Comparison of ENCODE assay signal across 8 cellular contexts in the genomic region with DNA sequence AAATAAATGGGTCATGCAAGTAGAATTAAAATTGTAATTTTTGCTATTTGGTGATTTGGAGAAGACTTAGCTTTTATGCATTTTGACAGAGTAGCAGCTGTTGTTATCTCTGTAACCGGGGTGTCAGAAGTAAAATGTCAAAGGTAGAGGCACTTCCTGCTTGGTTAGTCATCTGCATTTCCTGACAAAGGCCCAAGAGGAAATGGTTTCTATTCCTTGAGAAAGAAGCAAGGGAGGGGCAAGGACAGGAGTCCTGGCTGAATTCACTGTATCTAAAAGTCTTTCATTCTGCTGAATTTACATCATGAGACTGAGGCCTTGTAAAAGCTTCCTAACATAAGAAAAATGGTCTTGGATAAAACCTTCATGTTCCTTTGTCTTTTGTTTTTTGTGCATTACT.
DNase-seq lines count a peak whose midpoint lies in the region; ATAC-seq and TF ChIP-seq lines count a peak whose summit lies in the region.

No MANE protein-coding gene starts in this region.

- H3K27ac ChIP-seq in A673 (ENCODE audit: low read depth, low read length, poor library complexity, severe bottlenecking) (no peak overlapping the region), substantia nigra (ENCODE audit: low read depth, low read length, poor library complexity, severe bottlenecking) (no peak overlapping the region)

- DNase-seq in A673 (ENCODE audit: low spot score) (peak; percentile 70), T-helper 17 cell (no peak), mucosa of gallbladder (ENCODE audit: low spot score) (peak; percentile 22), substantia nigra (lab: John Stamatoyannopoulos, UW) (no peak)
- DNase-seq in stimulated activated CD4-positive, alpha-beta T cell treated with anti-CD3 and anti-CD28 coated beads, Interleukin-4, amount 100 ng/mL, for 24 hours, result no peak
- DNase-seq in activated CD8-positive, alpha-beta memory T cell treated with anti-CD3 and anti-CD28 coated beads for 24 hours, result no peak

- TF ChIP-seq CTCF in A673 (conservative IDR thresholded peaks at IDR 0.05; ENCODE audit: low read depth, low read length), result no peak

- H3K27ac Mint-ChIP-seq in T-helper 17 cell, result peak overlapping the region; percentile 22

- ATAC-seq in GM18907 (IDR thresholded peaks at IDR 0.05; ENCODE audit: unreplicated experiment) (peak; percentile 82), HG03066 (IDR thresholded peaks at IDR 0.05; ENCODE audit: low read depth, unreplicated experiment) (peak; percentile 64), T-helper 17 cell (no peak)

- intact Hi-C loops in A673 (cut with micrococcal nuclease; ENCODE audit: unreplicated experiment), result no loop called here

- no peak overlapping the region for H3K4me3 Mint-ChIP-seq in T-helper 17 cell

- no peaks in the 10 kb centered on the region for H3K27me3 Mint-ChIP-seq in T-helper 17 cell

- POLR2A ChIA-PET in A673 (lab: Charles Lee; ENCODE audit: low non-redundant PET), result no interaction called here

- no peaks in the 10 kb centered on the region for H3K9me3 ChIP-seq in A673 (ENCODE audit: low read depth, low read length, poor library complexity, severe bottlenecking)
- no peaks in the 10 kb centered on the region for H3K9me3 ChIP-seq in T-helper 17 cell (ENCODE audit: control insufficient read depth, low read length, poor library complexity, severe bottlenecking)

- H3K4me3 ChIP-seq in A673 (ENCODE audit: low read depth, low read length, poor library complexity, severe bottlenecking), result no peak overlapping the region

- peaks cover 18% of the 10 kb centered on the region for H3K4me1 ChIP-seq in A673 (ENCODE audit: insufficient read depth, low read length, poor library complexity, severe bottlenecking)

- BruUV-seq in A673 (replicated peaks; lab: Mats Ljungman, UMichigan), result no TSS peak

- H3K4me1 Mint-ChIP-seq in T-helper 17 cell, result peaks cover 10% of the 10 kb centered on the region

- H3K27me3 ChIP-seq in A673 (replicated peaks; ENCODE audit: insufficient read depth, low read depth, low read length, poor library complexity), result no peaks in the 10 kb centered on the region

- no peaks in the 10 kb centered on the region for H3K36me3 ChIP-seq in A673 (ENCODE audit: insufficient read depth, low read length, poor library complexity, severe bottlenecking)

- H3K36me3 Mint-ChIP-seq in T-helper 17 cell (ENCODE audit: low read depth), result no peaks in the 10 kb centered on the region

- CTCF ChIA-PET in A673 (lab: Charles Lee), result no interaction called here

Comparison
In these comparisons a context has a peak if more than half of its experiments do, and no peak if none do; other contexts are left out.
1. DNase-seq: peak in A673 (single experiment) and mucosa of gallbladder (single experiment); none in T-helper 17 cell (0 of 3), stimulated activated CD4-positive, alpha-beta T cell treated with anti-CD3 and anti-CD28 coated beads, Interleukin-4, amount 100 ng/mL, for 24 hours (single experiment), substantia nigra (0 of 49) and activated CD8-positive, alpha-beta memory T cell treated with anti-CD3 and anti-CD28 coated beads for 24 hours (single experiment).